Comparison of ENCODE assay signal across 8 cellular contexts in the genomic region with DNA sequence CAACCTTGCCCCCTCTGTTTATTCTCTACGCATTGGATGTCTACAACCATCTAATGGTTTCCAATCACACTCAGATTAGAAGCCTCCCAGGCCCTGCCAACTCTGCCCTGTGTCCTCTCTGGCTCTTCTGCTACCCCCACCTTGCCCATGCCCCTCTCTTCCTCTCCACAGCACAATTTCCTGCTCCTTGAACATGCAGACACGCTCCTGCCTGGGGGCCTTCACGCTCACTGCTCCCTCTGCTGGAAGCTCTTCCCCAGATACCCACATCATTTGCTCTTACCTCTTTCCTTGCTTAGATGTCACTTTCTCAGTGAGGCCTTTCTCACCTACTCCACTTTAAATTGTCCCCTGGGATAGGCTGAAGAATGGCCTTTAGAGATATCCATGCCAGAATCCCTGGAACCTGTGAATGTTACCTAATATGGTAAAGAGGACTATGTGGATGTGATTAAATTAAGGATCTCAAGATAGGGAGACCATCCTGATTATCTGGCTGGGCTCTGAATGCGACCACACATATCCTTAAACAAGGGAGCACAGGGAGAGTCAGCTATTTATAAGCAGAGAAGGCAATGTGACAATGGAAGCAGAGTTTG. TPM values are rescaled to one million over a fixed set of nuclear protein-coding genes. Genes with fewer than 3 reads are reported as not detected.
DNase-seq lines count a peak whose midpoint lies in the region; ATAC-seq, FAIRE-seq and TF ChIP-seq lines count a peak whose summit lies in the region.

No MANE protein-coding gene starts in this region.

- no peak for ATAC-seq in GM18909 (IDR thresholded peaks at IDR 0.05; ENCODE audit: poor library complexity, unreplicated experiment)
- ATAC-seq in GM18861 (IDR thresholded peaks at IDR 0.05; ENCODE audit: unreplicated experiment) = no peak
- ATAC-seq in GM19395 (IDR thresholded peaks at IDR 0.05; ENCODE audit: unreplicated experiment) = no peak

- peak; percentile 54 for TF ChIP-seq CTCF in WI38 (IDR thresholded peaks at IDR 0.05; ENCODE audit: low read depth, low read length)
- TF ChIP-seq CTCF in kidney epithelial cell (IDR thresholded peaks at IDR 0.05; ENCODE audit: insufficient read depth, low read length, poor library complexity, severe bottlenecking) = peak; percentile 60

- H3K27me3 ChIP-seq in kidney epithelial cell (ENCODE audit: control insufficient read depth, insufficient read depth, low read length) = no peaks in the 10 kb centered on the region

- no peak for FAIRE-seq in HTR-8/SVneo (lab: Jason Lieb, UNC)

- H3K36me3 ChIP-seq in kidney epithelial cell (ENCODE audit: control insufficient read depth, insufficient read depth, low read length) = no peaks in the 10 kb centered on the region

- DNase-seq in NCI-H748 (lab: John Stamatoyannopoulos, UW; ENCODE audit: unreplicated experiment) = peak; percentile 12
- DNase-seq in NCI-H748 treated with DMSO at 0.1 percent for 48 hours (lab: John Stamatoyannopoulos, UW) = no peak
- peak; percentile 33 for DNase-seq in HTR-8/SVneo (ENCODE audit: insufficient read length, low spot score)
- DNase-seq in kidney epithelial cell (ENCODE audit: low read depth) = no peak

- H3K4me3 ChIP-seq in WI38 (ENCODE audit: low read depth, low read length) (no peak overlapping the region), kidney epithelial cell (ENCODE audit: low read depth, low read length) (no peak overlapping the region)

RNA-seq across cellular contexts. Expression of gene KY, which starts 9.9 kb away (rescaled TPM):
- total RNA-seq in kidney epithelial cell = 0.04 and 0.27 TPM in 2 replicates

Comparison
In these comparisons a context has a peak if more than half of its experiments do, and no peak if none do; other contexts are left out.
1. DNase-seq: peak in NCI-H748 (single experiment) and HTR-8/SVneo (single experiment); none in NCI-H748 treated with DMSO at 0.1 percent for 48 hours (single experiment) and kidney epithelial cell (single experiment).